1 cellular context compared by ENCODE assay signal in the genomic region with DNA sequence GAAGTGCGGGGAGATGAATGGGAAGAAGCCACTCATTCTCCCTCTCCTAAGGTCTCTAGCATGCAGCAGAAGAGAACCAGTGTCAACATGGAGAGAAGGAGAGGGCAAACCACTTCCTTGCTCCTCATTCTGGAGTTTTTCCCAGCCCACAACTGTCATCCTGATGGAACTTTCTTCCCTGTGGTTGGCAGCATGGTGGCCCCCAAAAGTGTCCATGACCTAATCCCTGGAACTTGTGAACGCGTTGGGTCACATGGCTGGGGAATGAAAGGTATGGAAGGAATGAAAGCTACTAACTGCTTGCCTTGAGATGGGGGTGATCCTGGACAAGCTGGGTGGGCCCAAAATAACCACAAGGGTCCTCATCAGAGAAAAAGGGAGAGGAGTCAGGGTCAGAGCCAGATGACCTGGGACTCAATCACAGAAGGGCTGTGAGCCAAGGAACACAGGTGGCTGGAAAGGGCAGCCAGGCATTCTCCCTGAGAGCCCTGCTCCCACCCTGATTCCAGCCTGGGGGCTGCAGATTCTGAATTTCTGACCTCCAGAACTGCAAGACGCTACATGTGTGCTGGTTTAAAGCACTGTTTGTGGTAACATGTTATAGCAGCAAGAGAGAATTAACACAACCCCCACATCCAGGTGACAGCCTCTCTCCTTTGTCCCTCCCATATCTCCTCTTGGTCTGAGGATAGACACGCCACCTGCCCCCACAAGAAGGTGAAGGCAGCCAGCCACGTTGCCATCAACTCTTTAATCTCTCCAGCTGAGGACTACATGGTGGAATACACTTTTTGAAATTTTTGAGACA.
TF ChIP-seq lines count a peak whose summit lies in the region.

No MANE protein-coding gene starts in this region.

TF ChIP-seq in GM12878, 131 proteins besides CTCF, POLR2A, EP300 and RAD21 (continued from another document):
- TF ChIP-seq, protein P1, sequence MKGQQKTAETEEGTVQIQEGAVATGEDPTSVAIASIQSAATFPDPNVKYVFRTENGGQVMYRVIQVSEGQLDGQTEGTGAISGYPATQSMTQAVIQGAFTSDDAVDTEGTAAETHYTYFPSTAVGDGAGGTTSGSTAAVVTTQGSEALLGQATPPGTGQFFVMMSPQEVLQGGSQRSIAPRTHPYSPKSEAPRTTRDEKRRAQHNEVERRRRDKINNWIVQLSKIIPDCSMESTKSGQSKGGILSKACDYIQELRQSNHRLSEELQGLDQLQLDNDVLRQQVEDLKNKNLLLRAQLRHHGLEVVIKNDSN (IDR thresholded peaks at IDR 0.05; ENCODE audit: borderline replicate concordance, extremely low read length, insufficient read depth, low read depth, low read length): no peak
- TF ChIP-seq, protein P2, sequence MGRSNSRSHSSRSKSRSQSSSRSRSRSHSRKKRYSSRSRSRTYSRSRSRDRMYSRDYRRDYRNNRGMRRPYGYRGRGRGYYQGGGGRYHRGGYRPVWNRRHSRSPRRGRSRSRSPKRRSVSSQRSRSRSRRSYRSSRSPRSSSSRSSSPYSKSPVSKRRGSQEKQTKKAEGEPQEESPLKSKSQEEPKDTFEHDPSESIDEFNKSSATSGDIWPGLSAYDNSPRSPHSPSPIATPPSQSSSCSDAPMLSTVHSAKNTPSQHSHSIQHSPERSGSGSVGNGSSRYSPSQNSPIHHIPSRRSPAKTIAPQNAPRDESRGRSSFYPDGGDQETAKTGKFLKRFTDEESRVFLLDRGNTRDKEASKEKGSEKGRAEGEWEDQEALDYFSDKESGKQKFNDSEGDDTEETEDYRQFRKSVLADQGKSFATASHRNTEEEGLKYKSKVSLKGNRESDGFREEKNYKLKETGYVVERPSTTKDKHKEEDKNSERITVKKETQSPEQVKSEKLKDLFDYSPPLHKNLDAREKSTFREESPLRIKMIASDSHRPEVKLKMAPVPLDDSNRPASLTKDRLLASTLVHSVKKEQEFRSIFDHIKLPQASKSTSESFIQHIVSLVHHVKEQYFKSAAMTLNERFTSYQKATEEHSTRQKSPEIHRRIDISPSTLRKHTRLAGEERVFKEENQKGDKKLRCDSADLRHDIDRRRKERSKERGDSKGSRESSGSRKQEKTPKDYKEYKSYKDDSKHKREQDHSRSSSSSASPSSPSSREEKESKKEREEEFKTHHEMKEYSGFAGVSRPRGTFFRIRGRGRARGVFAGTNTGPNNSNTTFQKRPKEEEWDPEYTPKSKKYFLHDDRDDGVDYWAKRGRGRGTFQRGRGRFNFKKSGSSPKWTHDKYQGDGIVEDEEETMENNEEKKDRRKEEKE (IDR thresholded peaks at IDR 0.05): no peak
- 0 out of 2 replicates have a peak, but pooled peaks have one; percentile 11 for TF ChIP-seq MXI1 (IDR thresholded peaks at IDR 0.05; ENCODE audit: low read depth, low read length)
- TF ChIP-seq ZNF384 (IDR thresholded peaks at IDR 0.05; ENCODE audit: borderline replicate concordance, low read depth, low read length): no peak
- TF ChIP-seq TCF3 (IDR thresholded peaks at IDR 0.05; ENCODE audit: borderline replicate concordance, insufficient read depth, low read depth, low read length): no peak
- no peak for TF ChIP-seq BHLHE40 (IDR thresholded peaks at IDR 0.05; ENCODE audit: borderline replicate concordance in 1 of 2, low read depth in 2 of 2, low read length in 1 of 2)
- peak; percentile 72; the same call in 1 of the 2 replicates for TF ChIP-seq IKZF1 (conservative IDR thresholded peaks at IDR 0.05)
- peak in 1 of 2 experiments; percentile 62; a peak in 2 of 4 replicates for TF ChIP-seq IKZF2 (IDR thresholded peaks at IDR 0.05)
- no peak for TF ChIP-seq LARP7 (IDR thresholded peaks at IDR 0.05)
